Comparison of ENCODE assay signal across 7 cellular contexts in genomic region chr2:151603530-151603929, GRCh38.
DNase-seq lines count a peak whose midpoint lies in the region; ATAC-seq and TF ChIP-seq lines count a peak whose summit lies in the region.
"Not testable (repeated sequence)": the region's sequence is repeated elsewhere in the genome, so short reads cannot be mapped to it uniquely, and the experiment has no call there.

No MANE protein-coding gene starts in this region.

- intact Hi-C loops in body of pancreas (cut with DNase I); right cardiac atrium (cut with DNase I); prostate gland (cut with DNase I); sigmoid colon (cut with DNase I); stomach (cut with DNase I; ENCODE audit: low total_unique reads); thyroid gland (cut with DNase I): not testable (repeated sequence)

- not testable (repeated sequence) for TF ChIP-seq CTCF in BE2C (IDR thresholded peaks at IDR 0.05; ENCODE audit: low read depth, low read length); body of pancreas (IDR thresholded peaks at IDR 0.05); prostate gland (IDR thresholded peaks at IDR 0.05); sigmoid colon (IDR thresholded peaks at IDR 0.05); stomach (IDR thresholded peaks at IDR 0.05); thyroid gland (IDR thresholded peaks at IDR 0.05)

- not testable (repeated sequence) for H3K27ac ChIP-seq in body of pancreas; right cardiac atrium (ENCODE audit: low read length); prostate gland; sigmoid colon; stomach; thyroid gland

- ATAC-seq in body of pancreas, result not testable (repeated sequence)
- ATAC-seq in right cardiac atrium, result peak; percentile 38 to 40

- 80% methylated on average over 1 of the region's 2 CpGs; no CpG with 5 or more reads in 1 of the 2 donors for WGBS in body of pancreas, 2 donors
- 50% methylated on average over 1 of the region's 2 CpGs for WGBS in right cardiac atrium
- 75% methylated on average over 1 of the region's 2 CpGs for WGBS in prostate gland
- WGBS in sigmoid colon, 2 donors, result 82 to 92% methylated on average over 1 of the region's 2 CpGs
- 67 to 100% (median 84%) methylated on average over 1 of the region's 2 CpGs; no CpG with 5 or more reads in 1 of the 5 donors for WGBS in stomach, 5 donors
- WGBS in thyroid gland, 2 donors, result no CpG with 5 or more reads among the region's 2 CpGs

- TF ChIP-seq EP300 in sigmoid colon (IDR thresholded peaks at IDR 0.05); stomach (IDR thresholded peaks at IDR 0.05): not testable (repeated sequence)

- H3K27me3 ChIP-seq in BE2C; body of pancreas; right cardiac atrium (ENCODE audit: control insufficient read depth, insufficient read depth); prostate gland (replicated peaks; ENCODE audit: insufficient read depth); sigmoid colon; stomach; thyroid gland: not testable (repeated sequence)

- not testable (repeated sequence) for H3K4me1 ChIP-seq in BE2C; body of pancreas; right cardiac atrium (ENCODE audit: control insufficient read depth, insufficient read depth, low read length); prostate gland (replicated peaks); sigmoid colon; stomach; thyroid gland

- H3K9me3 ChIP-seq in BE2C; body of pancreas; right cardiac atrium (ENCODE audit: control insufficient read depth, low read length); prostate gland; sigmoid colon; stomach; thyroid gland: not testable (repeated sequence)

- not testable (repeated sequence) for H3K4me3 ChIP-seq in BE2C (ENCODE audit: low read depth, low read length); body of pancreas; right cardiac atrium (ENCODE audit: low read length); prostate gland; sigmoid colon; stomach; thyroid gland (replicated peaks in 1 of 3)

- peak; percentile 5 for DNase-seq in BE2C
- peak in 3 of 4 donors; percentile 10 to 35 (median 15) for DNase-seq in body of pancreas
- DNase-seq in right cardiac atrium, result not testable (repeated sequence)
- peak; percentile 13 for DNase-seq in prostate gland (ENCODE audit: low spot score)
- DNase-seq in sigmoid colon, result peak; percentile 72
- peak; percentile 30 for DNase-seq in stomach
- peak; percentile 77 to 84 for DNase-seq in thyroid gland

- not testable (repeated sequence) for H3K36me3 ChIP-seq in BE2C; body of pancreas (replicated peaks in 1 of 2; ENCODE audit: insufficient read depth in 1 of 2, low read depth in 2 of 2); prostate gland; sigmoid colon; stomach; thyroid gland

- TF ChIP-seq POLR2A in body of pancreas (IDR thresholded peaks at IDR 0.05); prostate gland (IDR thresholded peaks at IDR 0.05); sigmoid colon (IDR thresholded peaks at IDR 0.05); stomach (IDR thresholded peaks at IDR 0.05); thyroid gland (IDR thresholded peaks at IDR 0.05): not testable (repeated sequence)
